ENCODE assay signal across 19 cellular contexts in genomic region chr10:124541076-124541903, GRCh38.
DNase-seq lines count a peak whose midpoint lies in the region; TF ChIP-seq lines count a peak whose summit lies in the region.
"Had no signal": no experiment of that assay in that cellular context is flagged by ENCODE, and none has a peak within 500 bp of the region (broad histone marks: within the 10 kb centered on the region; RNA-seq: fewer than 3 reads in every experiment).

No MANE protein-coding gene starts in this region.

- H3K36me3 ChIP-seq in BLaER1 treated with 17β-estradiol and CSF1 and Interleukin-3, amounts not matched to agents 10 nM and 100 nM = no peaks in the 10 kb centered on the region
- H3K36me3 ChIP-seq in H7 (replicated peaks; ENCODE audit: control insufficient read depth, insufficient read depth, low read length) (no peaks in the 10 kb centered on the region), neuronal stem cell (replicated peaks in 1 of 2; ENCODE audit: control insufficient read depth in 2 of 2, insufficient read depth in 2 of 2, low read length in 2 of 2) (no peaks in the 10 kb centered on the region), GM23248 (ENCODE audit: low read depth) (no peaks in the 10 kb centered on the region), transverse colon (no peaks in the 10 kb centered on the region)
- H3K36me3 ChIP-seq: HAP-1 had no signal

- no peak overlapping the region for H3K27ac ChIP-seq in BLaER1 treated with 17β-estradiol and CSF1 and Interleukin-3, amounts not matched to agents 10 nM and 100 nM
- H3K27ac ChIP-seq in neuronal stem cell (replicated peaks; ENCODE audit: low read length) (no peak overlapping the region), GM23248 (no peak overlapping the region), transverse colon (no peak overlapping the region)
- H3K27ac ChIP-seq: HL-60 had no signal

- DNase-seq in H7 (peak; percentile 57), astrocyte of the hippocampus (ENCODE audit: low read depth, low spot score) (peak; percentile 49), neuronal stem cell (ENCODE audit: low spot score) (no peak), GM23248 (no peak), transverse colon (no peak), NCI-H524 treated with DMSO at 0.1 percent for 48 hours (lab: John Stamatoyannopoulos, UW) (no peak)
- DNase-seq: C1 segment of cervical spinal cord; CD8-positive, alpha-beta T cell; KG1; NCI-H1092 treated with DMSO at 0.1 percent for 48 hours; NCI-H146; NCI-H2029; NCI-H226; NCI-H510A treated with DMSO at 0.1 percent for 48 hours; NCI-H774; Right ventricle myocardium superior had no signal

- peak overlapping the region; percentile 25 for H3K23ac ChIP-seq in neuronal stem cell (ENCODE audit: low read depth, low read length, poor library complexity)

- no peaks in the 10 kb centered on the region for H3F3A ChIP-seq in GM23248 (ENCODE audit: insufficient read depth)

- no peaks in the 10 kb centered on the region for H3K79me1 ChIP-seq in neuronal stem cell (ENCODE audit: low read depth, low read length)

- peak overlapping the region; percentile 44 for H2BK5ac ChIP-seq in neuronal stem cell (ENCODE audit: low read length)

- peak overlapping the region; percentile 95 for H2AK5ac ChIP-seq in neuronal stem cell (ENCODE audit: low read depth, low read length)

- H3K9ac ChIP-seq in BLaER1 treated with 17β-estradiol and CSF1 and Interleukin-3, amounts not matched to agents 10 nM and 100 nM = peak overlapping the region in 2 of 11 experiments; percentile 14 to 42; a peak in 3 of 22 replicates
- peak overlapping the region; percentile 12 for H3K9ac ChIP-seq in neuronal stem cell (ENCODE audit: low read depth, low read length, poor library complexity)
- H3K9ac ChIP-seq in GM23248 = no peak overlapping the region

- TF ChIP-seq EP300 in transverse colon (IDR thresholded peaks at IDR 0.05; ENCODE audit: low read depth) = no peak

- H3K18ac ChIP-seq in neuronal stem cell (ENCODE audit: low read length) = peak overlapping the region; percentile 70

- no peak for TF ChIP-seq POLR2A in transverse colon (IDR thresholded peaks at IDR 0.05)

- H3K4me3 ChIP-seq in BLaER1 treated with 17β-estradiol and CSF1 and Interleukin-3, amounts not matched to agents 10 nM and 100 nM = no peak overlapping the region
- H3K4me3 ChIP-seq in H7 (ENCODE audit: insufficient read depth, low read depth, low read length) (no peak overlapping the region), neuronal stem cell (ENCODE audit: low read length in 2 of 2) (peak overlapping the region in 1 of 2 donors; percentile 62), GM23248 (no peak overlapping the region), transverse colon (no peak overlapping the region)
- H3K4me3 ChIP-seq: HAP-1 had no signal

- peak overlapping the region; percentile 53 for H4K91ac ChIP-seq in neuronal stem cell (ENCODE audit: low read depth, low read length, poor library complexity)

- peaks cover 0 to 45% (median 15%) of the 10 kb centered on the region in 11 experiments; a peak in 14 of 22 replicates for H3K27me3 ChIP-seq in BLaER1 treated with 17β-estradiol and CSF1 and Interleukin-3, amounts not matched to agents 10 nM and 100 nM
- H3K27me3 ChIP-seq in H7 (ENCODE audit: control insufficient read depth, insufficient read depth, low read length) (no peaks in the 10 kb centered on the region), neuronal stem cell (ENCODE audit: control insufficient read depth in 3 of 3, insufficient read depth in 3 of 3, low read depth in 1 of 3, low read length in 3 of 3) (peaks cover 0 to 7% (median 0%) of the 10 kb centered on the region in 3 experiments), GM23248 (replicated peaks; ENCODE audit: insufficient read depth) (no peaks in the 10 kb centered on the region), transverse colon (no peaks in the 10 kb centered on the region)

- TF ChIP-seq CTCF in transverse colon (IDR thresholded peaks at IDR 0.05) = no peak

- intact Hi-C loops in transverse colon (cut with DNase I; ENCODE audit: low total_unique reads) = no loop called here

- H3K4me1 ChIP-seq in BLaER1 treated with 17β-estradiol and CSF1 and Interleukin-3, amounts not matched to agents 10 nM and 100 nM = peaks cover 71 to 100% (median 99%) of the 10 kb centered on the region in 10 experiments
- H3K4me1 ChIP-seq in neuronal stem cell (ENCODE audit: control insufficient read depth in 2 of 2, insufficient read depth in 1 of 2, low read depth in 1 of 2, low read length in 2 of 2) (peaks cover 4 to 12% of the 10 kb centered on the region in 2 donors), GM23248 (ENCODE audit: insufficient read depth) (no peaks in the 10 kb centered on the region), transverse colon (peaks cover 4 to 10% (median 4%) of the 10 kb centered on the region in 4 donors)
- H3K4me1 ChIP-seq: HAP-1 had no signal

- peak overlapping the region in 10 of 11 experiments; percentile 48 to 91 (median 80); a peak in 19 of 22 replicates for H3K4me2 ChIP-seq in BLaER1 treated with 17β-estradiol and CSF1 and Interleukin-3, amounts not matched to agents 10 nM and 100 nM
- H3K4me2 ChIP-seq in neuronal stem cell (ENCODE audit: insufficient read depth, low read length, poor library complexity, severe bottlenecking) (no peak overlapping the region), GM23248 (ENCODE audit: unreplicated experiment) (no peak overlapping the region)

- no peak overlapping the region for H2AFZ ChIP-seq in neuronal stem cell (ENCODE audit: low read length)
- no peak overlapping the region for H2AFZ ChIP-seq in GM23248

- H2BK120ac ChIP-seq in neuronal stem cell (ENCODE audit: low read depth, low read length) = no peak overlapping the region

- no peaks in the 10 kb centered on the region for H3K79me2 ChIP-seq in GM23248 (ENCODE audit: insufficient read depth)

- no peaks in the 10 kb centered on the region for H3K9me2 ChIP-seq in GM23248 (ENCODE audit: insufficient read depth)

- no peak overlapping the region for H3K14ac ChIP-seq in neuronal stem cell (ENCODE audit: low read length)

- no CpG with 5 or more reads among the region's 23 CpGs for WGBS in neuronal stem cell (ENCODE audit: extremely low coverage in 2 of 2, insufficient read length in 2 of 2, insufficient replicate concordance in 1 of 2), 2 donors
- WGBS in GM23248 (ENCODE audit: low coverage in 1 of 2, low lambda C conversion rate in 2 of 2, missing lambda C conversion rate in 2 of 2), 2 experiments = 82 to 85% methylated on average over 23 of the region's 23 CpGs
- 82 to 94% methylated on average over 3 to 23 of the region's 23 CpGs for WGBS in transverse colon (ENCODE audit: low coverage in 1 of 2), 2 donors

- H4K20me1 ChIP-seq in BLaER1 treated with 17β-estradiol and CSF1 and Interleukin-3, amounts not matched to agents 10 nM and 100 nM = peaks cover 0 to 18% (median 6%) of the 10 kb centered on the region in 11 experiments; a peak in 7 of 22 replicates
- no peaks in the 10 kb centered on the region for H4K20me1 ChIP-seq in GM23248 (ENCODE audit: insufficient read depth)

- H2BK15ac ChIP-seq in neuronal stem cell (ENCODE audit: low read length) = peak overlapping the region; percentile 84

- H4K8ac ChIP-seq in neuronal stem cell (ENCODE audit: low read depth, low read length) = no peak overlapping the region

- H3K4ac ChIP-seq in neuronal stem cell (ENCODE audit: low read length) = no peak overlapping the region

- H3K9me3 ChIP-seq in BLaER1 treated with 17β-estradiol and CSF1 and Interleukin-3, amounts not matched to agents 10 nM and 100 nM (replicated peaks in 1 of 11) = no peaks in the 10 kb centered on the region
- H3K9me3 ChIP-seq in neuronal stem cell (replicated peaks in 1 of 2; ENCODE audit: control insufficient read depth in 2 of 2, insufficient read depth in 1 of 2, low read depth in 1 of 2, low read length in 2 of 2) (no peaks in the 10 kb centered on the region), GM23248 (ENCODE audit: low read depth) (no peaks in the 10 kb centered on the region), transverse colon (no peaks in the 10 kb centered on the region)
- H3K9me3 ChIP-seq: HAP-1 had no signal

- peak overlapping the region; percentile 63 for H2BK12ac ChIP-seq in neuronal stem cell (ENCODE audit: low read length)

- in situ Hi-C loops in GM23248 (cut with MboI) = no loop called here
- in situ Hi-C loops in transverse colon (cut with MboI; ENCODE audit: low pct_ligation_motif_present in 1 of 4, low pct_unique_long_range_greater_than_20kb in 1 of 4, low sequenced_read_pairs in 3 of 4) = loop anchor here in 3 of 4 donors (10.0 to 25.0 kb wide), 2 partner anchors 284 to 296 kb away; no protein-coding TSS in a partner anchor

Comparison
In these comparisons a context has a peak if more than half of its experiments do, and no peak if none do; other contexts are left out.
1. H3K4me2 ChIP-seq: peak in BLaER1 treated with 17β-estradiol and CSF1 and Interleukin-3, amounts not matched to agents 10 nM and 100 nM (10 of 11); none in neuronal stem cell (single experiment) and GM23248 (single experiment).
2. DNase-seq: peak in H7 (single experiment) and astrocyte of the hippocampus (single experiment); none in neuronal stem cell (single experiment), GM23248 (single experiment), transverse colon (single experiment) and NCI-H524 treated with DMSO at 0.1 percent for 48 hours (single experiment).